Comparison of ENCODE assay signal across 1 cellular context in genomic region chr6:3252369-3252768, GRCh38.
TF ChIP-seq lines count a peak whose summit lies in the region.

No MANE protein-coding gene starts in this region.

TF ChIP-seq in HepG2, 621 proteins besides CTCF, POLR2A, EP300 and RAD21 (continued from another document and continues in another):
- peak; percentile 68; the same call in 1 of the 2 replicates for TF ChIP-seq ZNF292 (CRISPR knock-in tag; IDR thresholded peaks at IDR 0.05; ENCODE audit: borderline replicate concordance, low read depth)
- TF ChIP-seq POLR2AphosphoS5 (IDR thresholded peaks at IDR 0.05; ENCODE audit: low read depth, low read length), result no peak
- TF ChIP-seq ZNF672 (CRISPR knock-in tag; IDR thresholded peaks at IDR 0.05), result no peak
- peak; percentile 49; the same call in 1 of the 2 replicates for TF ChIP-seq FOXO1 (CRISPR knock-in tag; IDR thresholded peaks at IDR 0.05)
- no peak for TF ChIP-seq PRDM10 (CRISPR knock-in tag; IDR thresholded peaks at IDR 0.05; ENCODE audit: low read depth)
- no peak; a peak in 1 of 4 replicates for TF ChIP-seq HMGXB4 (CRISPR knock-in tag; IDR thresholded peaks at IDR 0.05; ENCODE audit: borderline replicate concordance in 1 of 2, low read depth in 1 of 2)
- TF ChIP-seq HNF1B (CRISPR knock-in tag; IDR thresholded peaks at IDR 0.05), result no peak
- TF ChIP-seq ZNF264 (CRISPR knock-in tag; IDR thresholded peaks at IDR 0.05), result no peak
- TF ChIP-seq ZFY (CRISPR knock-in tag; IDR thresholded peaks at IDR 0.05), result no peak
- TF ChIP-seq ATF3 (CRISPR knock-in tag; IDR thresholded peaks at IDR 0.05), result no peak
- TF ChIP-seq PHF8 (CRISPR knock-in tag; IDR thresholded peaks at IDR 0.05), result no peak
- TF ChIP-seq CBFB (CRISPR knock-in tag; IDR thresholded peaks at IDR 0.05), result no peak
- TF ChIP-seq PRDM15 (CRISPR knock-in tag; IDR thresholded peaks at IDR 0.05), result no peak
- no peak for TF ChIP-seq THAP9 (CRISPR knock-in tag; IDR thresholded peaks at IDR 0.05; ENCODE audit: borderline replicate concordance)
- TF ChIP-seq POLR2G (IDR thresholded peaks at IDR 0.05; ENCODE audit: low read depth, low read length), result peak; percentile 41; the same call in 1 of the 2 replicates
- no peak for TF ChIP-seq XBP1 (CRISPR knock-in tag; IDR thresholded peaks at IDR 0.05)
- no peak for TF ChIP-seq MED1 (CRISPR knock-in tag; IDR thresholded peaks at IDR 0.05)
- TF ChIP-seq NFAT5 (CRISPR knock-in tag; IDR thresholded peaks at IDR 0.05), result no peak
- no peak for TF ChIP-seq ZNF280B (CRISPR knock-in tag; IDR thresholded peaks at IDR 0.05; ENCODE audit: borderline replicate concordance)
- TF ChIP-seq ZNF180 (CRISPR knock-in tag; IDR thresholded peaks at IDR 0.05; ENCODE audit: borderline replicate concordance, low read depth), result no peak
- no peak for TF ChIP-seq ZBTB37 (CRISPR knock-in tag; IDR thresholded peaks at IDR 0.05)
- no peak for TF ChIP-seq PLSCR1 (CRISPR knock-in tag; IDR thresholded peaks at IDR 0.05; ENCODE audit: borderline replicate concordance)
- 0 out of 2 replicates have a peak, but pooled peaks have one; percentile 27 for TF ChIP-seq DRAP1 (CRISPR knock-in tag; IDR thresholded peaks at IDR 0.05)
- 0 out of 2 replicates have a peak, but pooled peaks have one; percentile 26 for TF ChIP-seq ZBTB26 (CRISPR knock-in tag; IDR thresholded peaks at IDR 0.05; ENCODE audit: borderline replicate concordance)
